ENCODE assay signal across 8 cellular contexts in genomic region chr14:105088812-105089745, GRCh38. TPM values are rescaled to one million over a fixed set of nuclear protein-coding genes. Genes with fewer than 3 reads are reported as not detected.
DNase-seq lines count a peak whose midpoint lies in the region; ATAC-seq and TF ChIP-seq lines count a peak whose summit lies in the region.

No MANE protein-coding gene starts in this region.

- no TSS peak for BruUV-seq in PC-9 (replicated peaks; lab: Mats Ljungman, UMichigan)

- POLR2A ChIA-PET in PC-9 (lab: Charles Lee; ENCODE audit: unreplicated experiment) = no interaction called here

- H2AFZ ChIP-seq in PC-9 = no peak overlapping the region

- TF ChIP-seq CTCF in PC-9 (conservative IDR thresholded peaks at IDR 0.05) (no peak), glutamatergic neuron (IDR thresholded peaks at IDR 0.05; ENCODE audit: partially characterized antibody, unreplicated experiment) (no peak), stomach (IDR thresholded peaks at IDR 0.05) (no peak)

- H3K79me2 ChIP-seq in PC-9 (ENCODE audit: low read depth) = 0 out of 2 replicates have a peak, but pooled peaks cover 3% of the 10 kb centered on the region

- H3K27ac ChIP-seq in PC-9 (peak overlapping the region; percentile 80), stomach (peak overlapping the region in 3 of 5 donors; percentile 5 to 82 (median 79))

- H3K4me1 ChIP-seq in PC-9 (replicated peaks; ENCODE audit: insufficient read depth) (peaks cover 57% of the 10 kb centered on the region), stomach (peaks cover 57 to 76% (median 71%) of the 10 kb centered on the region in 4 donors)

- no peaks in the 10 kb centered on the region for H3K27me3 ChIP-seq in PC-9 (ENCODE audit: insufficient read depth, low read depth)
- peaks cover 0 to 37% (median 12%) of the 10 kb centered on the region in 3 donors for H3K27me3 ChIP-seq in stomach

- peak overlapping the region; percentile 15 for H3K4me3 Mint-ChIP-seq in activated T-cell treated with anti-CD3 and anti-CD28 coated beads, Interleukin-2, amount 50 U/mL, for 24 hours
- H3K4me3 Mint-ChIP-seq in activated T-cell treated with anti-CD3 and anti-CD28 coated beads, Interleukin-2, amount 50 U/mL, for 72 hours = peak overlapping the region in 1 of 2 donors; percentile 75
- H3K4me3 Mint-ChIP-seq in glutamatergic neuron (ENCODE audit: unreplicated experiment) = peak overlapping the region; percentile 52

- H3K4me3 ChIP-seq in PC-9 = no peak overlapping the region
- no peak overlapping the region for H3K4me3 ChIP-seq in stomach

- no peaks in the 10 kb centered on the region for H3K9me2 ChIP-seq in PC-9 (ENCODE audit: insufficient read depth)

- H3K36me3 ChIP-seq in PC-9 (ENCODE audit: low read depth) = no peaks in the 10 kb centered on the region
- H3K36me3 ChIP-seq in stomach = no peaks in the 10 kb centered on the region

- no peaks in the 10 kb centered on the region for H3K36me3 Mint-ChIP-seq in activated T-cell treated with anti-CD3 and anti-CD28 coated beads, Interleukin-2, amount 50 U/mL, for 24 hours (ENCODE audit: low read depth)
- H3K36me3 Mint-ChIP-seq in activated T-cell treated with anti-CD3 and anti-CD28 coated beads, Interleukin-2, amount 50 U/mL, for 72 hours (ENCODE audit: insufficient read depth in 2 of 2) = no peaks in the 10 kb centered on the region
- no peaks in the 10 kb centered on the region for H3K36me3 Mint-ChIP-seq in glutamatergic neuron (ENCODE audit: unreplicated experiment)

- peaks cover 6% of the 10 kb centered on the region; the same call in 1 of the 2 replicates for H4K20me1 ChIP-seq in PC-9 (ENCODE audit: insufficient read depth)

- no peak for DNase-seq in activated T-cell treated with anti-CD3 and anti-CD28 coated beads, Interleukin-2, amount 50 U/mL, for 24 hours
- no peak for DNase-seq in activated T-cell treated with anti-CD3 and anti-CD28 coated beads, Interleukin-2, amount 50 U/mL, for 72 hours
- DNase-seq in PC-9 (peak in 1 of 2 experiments; percentile 29), glutamatergic neuron (no peak), stomach (peak; percentile 22), NCI-H345 treated with DMSO at 0.1 percent for 48 hours (lab: John Stamatoyannopoulos, UW; ENCODE audit: unreplicated experiment) (no peak)
- no peak for DNase-seq in activated CD4-positive, alpha-beta T cell treated with anti-CD3 and anti-CD28 coated beads for 4 hours

- no peak for TF ChIP-seq EP300 in stomach (IDR thresholded peaks at IDR 0.05)

- no peaks in the 10 kb centered on the region for H3K9me3 Mint-ChIP-seq in activated T-cell treated with anti-CD3 and anti-CD28 coated beads, Interleukin-2, amount 50 U/mL, for 24 hours
- H3K9me3 Mint-ChIP-seq in activated T-cell treated with anti-CD3 and anti-CD28 coated beads, Interleukin-2, amount 50 U/mL, for 72 hours = no peaks in the 10 kb centered on the region
- peaks cover 9% of the 10 kb centered on the region for H3K9me3 Mint-ChIP-seq in glutamatergic neuron (ENCODE audit: unreplicated experiment)

- CTCF ChIA-PET in PC-9 (lab: Charles Lee) = interaction anchor here (0.6 kb wide), 1 partner anchor 212 kb away, joined by 3 read pairs; the partner anchor contains the start of gene BRF1

- H3K27me3 Mint-ChIP-seq in activated T-cell treated with anti-CD3 and anti-CD28 coated beads, Interleukin-2, amount 50 U/mL, for 24 hours = peaks cover 2% of the 10 kb centered on the region
- peaks cover 8% of the 10 kb centered on the region for H3K27me3 Mint-ChIP-seq in activated T-cell treated with anti-CD3 and anti-CD28 coated beads, Interleukin-2, amount 50 U/mL, for 72 hours (ENCODE audit: low read depth)
- H3K27me3 Mint-ChIP-seq in glutamatergic neuron (ENCODE audit: unreplicated experiment) = peaks cover 2% of the 10 kb centered on the region

- intact Hi-C loops in PC-9 (cut with micrococcal nuclease; ENCODE audit: unreplicated experiment) (loop anchor here (1.0 kb wide), 2 partner anchors 76 to 116 kb away; no protein-coding TSS in a partner anchor), stomach (cut with DNase I; ENCODE audit: low total_unique reads) (no loop called here)

- peaks cover 32% of the 10 kb centered on the region for H3K4me1 Mint-ChIP-seq in activated T-cell treated with anti-CD3 and anti-CD28 coated beads, Interleukin-2, amount 50 U/mL, for 24 hours (ENCODE audit: low read depth)
- H3K4me1 Mint-ChIP-seq in activated T-cell treated with anti-CD3 and anti-CD28 coated beads, Interleukin-2, amount 50 U/mL, for 72 hours (ENCODE audit: low read depth) = peaks cover 20% of the 10 kb centered on the region
- H3K4me1 Mint-ChIP-seq in glutamatergic neuron (ENCODE audit: low read depth, unreplicated experiment) = peaks cover 2% of the 10 kb centered on the region

- no peak for TF ChIP-seq POLR2A in stomach (IDR thresholded peaks at IDR 0.05)

- H3K9me3 ChIP-seq in PC-9 (ENCODE audit: insufficient read depth, low read depth) (no peaks in the 10 kb centered on the region), stomach (no peaks in the 10 kb centered on the region)

- no peak for ATAC-seq in activated T-cell treated with anti-CD3 and anti-CD28 coated beads, Interleukin-2, amount 50 U/mL, for 72 hours (replicated peaks in 1 of 2)
- ATAC-seq in HG02852 (IDR thresholded peaks at IDR 0.05; ENCODE audit: unreplicated experiment) = no peak

- H3K4me2 ChIP-seq in PC-9 = peak overlapping the region; percentile 96

- WGBS in stomach, 5 donors = 62 to 72% (median 67%) methylated on average over 11 to 24 of the region's 24 CpGs

- H3F3A ChIP-seq in PC-9 (ENCODE audit: insufficient read depth, low read depth) = peaks cover 38% of the 10 kb centered on the region

- H3K27ac Mint-ChIP-seq in activated T-cell treated with anti-CD3 and anti-CD28 coated beads, Interleukin-2, amount 50 U/mL, for 24 hours = no peak overlapping the region
- no peak overlapping the region for H3K27ac Mint-ChIP-seq in activated T-cell treated with anti-CD3 and anti-CD28 coated beads, Interleukin-2, amount 50 U/mL, for 72 hours
- H3K27ac Mint-ChIP-seq in glutamatergic neuron (ENCODE audit: unreplicated experiment) = no peak overlapping the region

RNA-seq across cellular contexts. Expression of gene GPR132, which starts 23.8 kb away (rescaled TPM):
- total RNA-seq in activated T-cell treated with anti-CD3 and anti-CD28 coated beads, Interleukin-2, amount 50 U/mL, for 72 hours = 10 to 100 TPM; 38.2 to 49.6 TPM
- total RNA-seq in PC-9 (2021) (0.98 TPM in 1 of 2 replicates, not detected in the other), glutamatergic neuron (ENCODE audit: unreplicated experiment) (not detected), stomach (10 to 100 TPM in 1 of 5 donors, 1 to 10 TPM in 3, under 1 TPM in 1; under 0.01 to 11.1 (median 1.7) TPM)
- under 1 TPM; 0.38 to 0.81 (median 0.76) TPM for polyA plus RNA-seq in stomach
